ENCODE assay signal across 11 cellular contexts in the genomic region with DNA sequence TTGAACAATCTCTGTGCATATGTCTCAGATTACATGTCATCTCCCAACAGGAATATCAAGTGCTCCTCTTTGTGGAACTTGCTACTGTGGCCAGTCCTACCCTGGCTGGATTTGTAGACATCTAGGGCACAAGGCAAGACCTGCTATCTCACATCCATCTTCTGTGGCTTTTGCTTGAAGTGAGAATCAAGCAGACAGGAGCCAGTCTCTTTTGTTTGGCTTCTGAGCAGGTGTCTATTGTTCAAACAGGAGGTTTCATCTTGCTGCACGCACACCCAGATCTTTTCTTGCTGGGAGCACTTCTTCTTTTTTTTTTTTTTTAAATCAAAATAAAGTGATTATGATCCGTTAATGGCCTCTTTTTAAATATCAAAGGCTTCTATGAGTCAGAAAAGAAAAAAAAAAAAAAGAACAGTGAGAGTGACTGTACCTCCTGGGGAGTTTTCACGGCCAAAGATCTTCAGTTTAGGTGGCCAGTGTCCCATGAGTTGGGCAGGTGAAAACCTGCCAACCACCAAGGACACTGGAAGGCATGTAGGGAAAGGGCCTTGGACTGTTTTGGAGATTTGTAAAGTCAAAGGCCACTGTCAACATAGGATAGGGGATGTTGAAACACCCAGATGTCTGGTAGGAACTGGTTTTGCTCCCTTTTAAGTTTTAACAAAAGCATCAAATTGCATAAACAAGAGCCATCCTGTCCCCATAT.
DNase-seq lines count a peak whose midpoint lies in the region; ATAC-seq and TF ChIP-seq lines count a peak whose summit lies in the region.
"Had no signal": no experiment of that assay in that cellular context is flagged by ENCODE, and none has a peak within 500 bp of the region (broad histone marks: within the 10 kb centered on the region; RNA-seq: fewer than 3 reads in every experiment).

No MANE protein-coding gene starts in this region.

- 40% methylated on average over 3 of the region's 3 CpGs for WGBS in right lobe of liver (ENCODE audit: insufficient coverage, low coverage, low lambda C conversion rate, missing lambda C conversion rate)

- H3K36me3 ChIP-seq in right lobe of liver, result no peaks in the 10 kb centered on the region
- peaks cover 30% of the 10 kb centered on the region for H3K36me3 ChIP-seq in right atrium auricular region

- H3K27ac Mint-ChIP-seq in IgD-negative memory B cell, result peak overlapping the region; percentile 36 to 77 (median 68)

- no peaks in the 10 kb centered on the region for H3K9me3 ChIP-seq in right lobe of liver
- no peaks in the 10 kb centered on the region for H3K9me3 ChIP-seq in right atrium auricular region

- intact Hi-C loops in right lobe of liver (cut with DNase I), result no loop called here

- no peak for TF ChIP-seq POLR2A in right lobe of liver (IDR thresholded peaks at IDR 0.05)

- H3K27me3 ChIP-seq in right lobe of liver (no peaks in the 10 kb centered on the region), right atrium auricular region (no peaks in the 10 kb centered on the region)

- H3K4me1 ChIP-seq in right lobe of liver (peaks cover 0 to 12% (median 0%) of the 10 kb centered on the region in 4 donors), right atrium auricular region (no peaks in the 10 kb centered on the region)

- no peaks in the 10 kb centered on the region for H3K27me3 Mint-ChIP-seq in IgD-negative memory B cell

- DNase-seq in DMS53 treated with DMSO at 0.1 percent for 48 hours (lab: John Stamatoyannopoulos, UW; ENCODE audit: unreplicated experiment), result peak; percentile 30
- DNase-seq in activated effector memory CD4-positive, alpha-beta T cell treated with Interleukin-2 at 50 U/mL for 16 hours, result peak; percentile 30
- DNase-seq in right lobe of liver, result no peak
- DNase-seq in right atrium auricular region (ENCODE audit: low spot score), result no peak
- no peak for DNase-seq in CD1c-positive myeloid dendritic cell (ENCODE audit: extremely low spot score)
- DNase-seq in HPDE6-E6E7 (ENCODE audit: extremely low spot score), result no peak
- no peak for DNase-seq in KG1 (lab: John Stamatoyannopoulos, UW)
- DNase-seq: NCI-H1694 treated with DMSO at 0.1 percent for 48 hours had no signal

- H3K4me1 Mint-ChIP-seq in IgD-negative memory B cell, result peaks cover 23 to 28% (median 27%) of the 10 kb centered on the region in 3 donors
- H3K4me1 Mint-ChIP-seq: neural crest cell had no signal

- H3K36me3 Mint-ChIP-seq in IgD-negative memory B cell, result peaks cover 6% of the 10 kb centered on the region

- H3K9me3 Mint-ChIP-seq in IgD-negative memory B cell, result no peaks in the 10 kb centered on the region

- H3K27ac ChIP-seq in right lobe of liver (peak overlapping the region in 1 of 3 donors; percentile 49), right atrium auricular region (no peak overlapping the region)
- H3K27ac ChIP-seq: SK-N-MC had no signal

- peak; percentile 51 to 91 (median 80) for ATAC-seq in right lobe of liver

- peak overlapping the region in 1 of 4 donors; percentile 43 for H3K4me3 Mint-ChIP-seq in IgD-negative memory B cell
- H3K4me3 Mint-ChIP-seq: neural crest cell had no signal

- TF ChIP-seq CTCF in right lobe of liver (IDR thresholded peaks at IDR 0.05) (no peak), right atrium auricular region (IDR thresholded peaks at IDR 0.05) (no peak)

- H3K4me3 ChIP-seq in right lobe of liver, result no peak overlapping the region
- H3K4me3 ChIP-seq in right atrium auricular region, result no peak overlapping the region
- H3K4me3 ChIP-seq: SK-N-MC had no signal

Comparison
In these comparisons a context has a peak if more than half of its experiments do, and no peak if none do; other contexts are left out.
1. DNase-seq: peak in DMS53 treated with DMSO at 0.1 percent for 48 hours (single experiment) and activated effector memory CD4-positive, alpha-beta T cell treated with Interleukin-2 at 50 U/mL for 16 hours (single experiment); none in right lobe of liver (0 of 3), right atrium auricular region (single experiment), CD1c-positive myeloid dendritic cell (single experiment), HPDE6-E6E7 (single experiment) and KG1 (single experiment).